6 cellular contexts compared by ENCODE assay signal in the genomic region with DNA sequence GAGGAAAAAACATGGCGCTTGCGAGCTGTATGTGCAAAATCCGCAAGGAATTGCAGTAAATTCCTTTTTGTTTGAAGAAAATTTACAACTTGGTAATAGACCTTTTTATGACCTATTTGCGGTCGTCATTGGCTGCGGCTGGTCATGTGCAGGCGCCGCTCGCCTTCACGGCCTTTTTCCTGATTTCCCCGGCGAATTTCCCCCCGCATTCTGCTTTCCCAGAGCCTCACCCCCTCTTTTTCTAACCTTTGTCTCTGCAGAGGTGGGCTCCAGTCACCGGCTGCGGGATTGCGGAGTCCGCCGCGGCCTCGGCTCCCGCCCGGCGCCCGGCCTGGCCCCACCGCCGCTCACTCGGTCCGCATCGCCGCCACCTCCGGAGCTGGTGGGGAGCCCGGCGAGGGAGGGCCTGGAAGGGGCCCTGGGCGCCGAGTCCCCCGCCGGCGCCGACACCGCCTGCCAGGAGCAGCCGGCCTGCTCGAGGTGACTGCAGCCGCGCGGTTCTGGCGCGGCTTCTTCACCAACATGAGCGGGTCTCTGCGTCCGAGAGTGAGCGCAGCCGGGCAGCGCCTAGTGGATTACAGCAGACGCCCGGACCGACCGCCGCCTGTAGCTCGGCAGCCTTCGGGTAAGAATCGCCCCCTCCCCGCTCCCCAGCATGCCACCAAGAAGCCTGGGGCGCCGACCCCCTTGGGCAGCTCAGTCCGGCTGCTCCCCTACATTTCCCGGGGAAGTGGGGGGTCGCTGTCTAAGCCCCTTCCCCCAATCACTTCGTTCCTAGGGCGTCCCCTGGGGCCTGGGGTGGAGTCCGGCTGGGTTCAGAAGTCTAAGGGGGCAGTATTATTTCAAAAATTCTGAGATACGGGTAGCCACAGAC.
DNase-seq lines count a peak whose midpoint lies in the region; ATAC-seq lines count a peak whose summit lies in the region.

No MANE protein-coding gene starts in this region.

- H3K4me3 ChIP-seq in ACC112 (ENCODE audit: low read depth, low read length) = peak overlapping the region; percentile 83

- ATAC-seq in HG03039 (IDR thresholded peaks at IDR 0.05; ENCODE audit: unreplicated experiment) = no peak

- H3K4me1 ChIP-seq in ACC112 (ENCODE audit: control insufficient read depth, insufficient read depth, low read length, unreplicated experiment) = peaks cover 36% of the 10 kb centered on the region

- peaks cover 59% of the 10 kb centered on the region for H3K79me2 ChIP-seq in ACC112 (ENCODE audit: control insufficient read depth, insufficient read depth, low read length, unreplicated experiment)

- peak overlapping the region; percentile 88 for H3K27ac ChIP-seq in ACC112 (ENCODE audit: low read depth, low read length)

- DNase-seq in NCI-H1694 treated with DMSO at 0.1 percent for 48 hours (lab: John Stamatoyannopoulos, UW) = peak; percentile 45
- DNase-seq in iPS-NIHi11 (ENCODE audit: low spot score) = peak; percentile 50
- DNase-seq in iPS-NIHi7 (ENCODE audit: extremely low spot score) = no peak
- no peak for DNase-seq in NCI-H2196 (lab: John Stamatoyannopoulos, UW; ENCODE audit: unreplicated experiment)

- peak overlapping the region; percentile 68 for H2AFZ ChIP-seq in ACC112 (ENCODE audit: low read length, unreplicated experiment)

- no peaks in the 10 kb centered on the region for H3K27me3 ChIP-seq in ACC112 (ENCODE audit: insufficient read depth, low read length)

- H3K36me3 ChIP-seq in ACC112 (ENCODE audit: insufficient read depth, low read length) = peaks cover 4% of the 10 kb centered on the region; the same call in 1 of the 2 replicates

Comparison
In these comparisons a context has a peak if more than half of its experiments do, and no peak if none do; other contexts are left out.
1. DNase-seq: peak in NCI-H1694 treated with DMSO at 0.1 percent for 48 hours (single experiment) and iPS-NIHi11 (single experiment); none in iPS-NIHi7 (single experiment) and NCI-H2196 (single experiment).